ENCODE assay signal across 8 cellular contexts in genomic region chr6:12958052-12958706, GRCh38.
A peak's percentile ranks its signal among the peaks of the same experiment; 100 is the strongest.
DNase-seq lines count a peak whose midpoint lies in the region; ATAC-seq and TF ChIP-seq lines count a peak whose summit lies in the region.

No MANE protein-coding gene starts in this region.

- no peaks in the 10 kb centered on the region for H3K9me3 ChIP-seq in vagina

- no peaks in the 10 kb centered on the region for H3K9me3 Mint-ChIP-seq in activated naive CD4-positive, alpha-beta T cell treated with anti-CD3 and anti-CD28 coated beads, Interleukin-2, amount 10 ng/mL, durations not matched to agents 7 days and 5 days
- no peaks in the 10 kb centered on the region for H3K9me3 Mint-ChIP-seq in activated naive CD4-positive, alpha-beta T cell treated with anti-CD3 and anti-CD28 coated beads, Interleukin-2, amount 50 U/mL, for 72 hours
- no peaks in the 10 kb centered on the region for H3K9me3 Mint-ChIP-seq in mesothelial cell of epicardium

- H3K27me3 ChIP-seq in vagina, result no peaks in the 10 kb centered on the region

- intact Hi-C loops in vagina (cut with DNase I), result no loop called here

- H3K27ac ChIP-seq in cingulate gyrus (ENCODE audit: low read depth, low read length) (peak overlapping the region; percentile 78), vagina (peak overlapping the region; percentile 85)

- H3K36me3 ChIP-seq in vagina, result no peaks in the 10 kb centered on the region

- DNase-seq in activated naive CD4-positive, alpha-beta T cell treated with anti-CD3 and anti-CD28 coated beads, Interleukin-2, amount 10 ng/mL, durations not matched to agents 7 days and 5 days, result no peak
- DNase-seq in activated naive CD4-positive, alpha-beta T cell treated with anti-CD3 and anti-CD28 coated beads, Interleukin-2, amount 50 U/mL, for 72 hours (ENCODE audit: low spot score in 2 of 2), result no peak
- DNase-seq in mesothelial cell of epicardium (ENCODE audit: low spot score in 2 of 2, unreplicated experiment in 2 of 2) (no peak), vagina (ENCODE audit: extremely low spot score in 2 of 2) (no peak), cerebellar cortex (ENCODE audit: low spot score) (no peak)

- TF ChIP-seq POLR2A in vagina (IDR thresholded peaks at IDR 0.05), result no peak

- no peak for ATAC-seq in activated naive CD4-positive, alpha-beta T cell treated with anti-CD3 and anti-CD28 coated beads, Interleukin-2, amount 50 U/mL, for 72 hours
- ATAC-seq in GM19035 (IDR thresholded peaks at IDR 0.05; ENCODE audit: unreplicated experiment) (no peak), GM21723 (IDR thresholded peaks at IDR 0.05; ENCODE audit: unreplicated experiment) (no peak)

- peaks cover 39% of the 10 kb centered on the region for H3K27me3 Mint-ChIP-seq in activated naive CD4-positive, alpha-beta T cell treated with anti-CD3 and anti-CD28 coated beads, Interleukin-2, amount 10 ng/mL, durations not matched to agents 7 days and 5 days
- H3K27me3 Mint-ChIP-seq in mesothelial cell of epicardium (ENCODE audit: low read depth), result peaks cover 78% of the 10 kb centered on the region

- peaks cover 15% of the 10 kb centered on the region for H3K4me1 ChIP-seq in vagina

- H3K36me3 Mint-ChIP-seq in activated naive CD4-positive, alpha-beta T cell treated with anti-CD3 and anti-CD28 coated beads, Interleukin-2, amount 10 ng/mL, durations not matched to agents 7 days and 5 days, result no peaks in the 10 kb centered on the region
- peaks cover 0 to 5% of the 10 kb centered on the region in 2 donors for H3K36me3 Mint-ChIP-seq in activated naive CD4-positive, alpha-beta T cell treated with anti-CD3 and anti-CD28 coated beads, Interleukin-2, amount 50 U/mL, for 72 hours
- no peaks in the 10 kb centered on the region for H3K36me3 Mint-ChIP-seq in mesothelial cell of epicardium

- H3K27ac Mint-ChIP-seq in activated naive CD4-positive, alpha-beta T cell treated with anti-CD3 and anti-CD28 coated beads, Interleukin-2, amount 10 ng/mL, durations not matched to agents 7 days and 5 days, result no peak overlapping the region
- no peak overlapping the region for H3K27ac Mint-ChIP-seq in activated naive CD4-positive, alpha-beta T cell treated with anti-CD3 and anti-CD28 coated beads, Interleukin-2, amount 50 U/mL, for 72 hours
- H3K27ac Mint-ChIP-seq in mesothelial cell of epicardium, result no peak overlapping the region

- peak overlapping the region; percentile 76 for H3K4me3 Mint-ChIP-seq in activated naive CD4-positive, alpha-beta T cell treated with anti-CD3 and anti-CD28 coated beads, Interleukin-2, amount 10 ng/mL, durations not matched to agents 7 days and 5 days
- H3K4me3 Mint-ChIP-seq in mesothelial cell of epicardium, result peak overlapping the region; percentile 76

- H3K4me1 Mint-ChIP-seq in activated naive CD4-positive, alpha-beta T cell treated with anti-CD3 and anti-CD28 coated beads, Interleukin-2, amount 10 ng/mL, durations not matched to agents 7 days and 5 days, result peaks cover 25% of the 10 kb centered on the region
- H3K4me1 Mint-ChIP-seq in mesothelial cell of epicardium, result peaks cover 17% of the 10 kb centered on the region

- peak overlapping the region; percentile 67 to 70 for H3K4me3 ChIP-seq in vagina

- CTCF ChIA-PET in activated naive CD4-positive, alpha-beta T cell treated with anti-CD3 and anti-CD28 coated beads, Interleukin-2, amount 10 ng/mL, durations not matched to agents 7 days and 5 days (lab: Charles Lee), result interaction anchor here (1.0 to 1.4 kb wide), 4 partner anchors 20 to 397 kb away, joined by 3 read pairs; no protein-coding TSS in a partner anchor

- TF ChIP-seq CTCF in mesothelial cell of epicardium (IDR thresholded peaks at IDR 0.05; ENCODE audit: unreplicated experiment) (no peak), vagina (IDR thresholded peaks at IDR 0.05) (no peak)
